18 cellular contexts compared by ENCODE assay signal in genomic region chr2:118568682-118569081, GRCh38.
DNase-seq lines count a peak whose midpoint lies in the region; ATAC-seq and TF ChIP-seq lines count a peak whose summit lies in the region.
"Had no signal": no experiment of that assay in that cellular context is flagged by ENCODE, and none has a peak within 500 bp of the region (broad histone marks: within the 10 kb centered on the region; RNA-seq: fewer than 3 reads in every experiment).

No MANE protein-coding gene starts in this region.

- intact Hi-C loops in prostate gland (cut with DNase I): no loop called here

- H3K4me3 Mint-ChIP-seq in GM23338 (no peak overlapping the region), mesothelial cell of epicardium (no peak overlapping the region), neural progenitor cell (no peak overlapping the region), type B pancreatic cell (no peak overlapping the region)
- H3K4me3 Mint-ChIP-seq in activated T-helper 17 cell treated with anti-CD3 and anti-CD28 coated beads, Interleukin-2, amount 50 U/mL, for 72 hours: no peak overlapping the region
- H3K4me3 Mint-ChIP-seq: B cell; CD4-positive, CD25-positive, alpha-beta regulatory T cell; CD8-positive, alpha-beta T cell; HFFc6 had no signal

- H3K4me2 ChIP-seq in GM23338: no peak overlapping the region
- no peak overlapping the region for H3K4me2 ChIP-seq in neural progenitor cell
- H3K4me2 ChIP-seq: BLaER1 had no signal

- 17% methylated on average over 5 of the region's 5 CpGs for WGBS in prostate gland

- H3K79me2 ChIP-seq in GM23338 (replicated peaks; ENCODE audit: insufficient read depth) (no peaks in the 10 kb centered on the region), neural progenitor cell (ENCODE audit: low read depth) (no peaks in the 10 kb centered on the region)

- H3K27ac Mint-ChIP-seq in GM23338: peak overlapping the region; percentile 36; the same call in 1 of the 2 replicates
- H3K27ac Mint-ChIP-seq in mesothelial cell of epicardium: peak overlapping the region; percentile 24
- peak overlapping the region; percentile 42 for H3K27ac Mint-ChIP-seq in neural progenitor cell
- no peak overlapping the region for H3K27ac Mint-ChIP-seq in type B pancreatic cell
- no peak overlapping the region for H3K27ac Mint-ChIP-seq in activated T-helper 17 cell treated with anti-CD3 and anti-CD28 coated beads, Interleukin-2, amount 50 U/mL, for 72 hours
- H3K27ac Mint-ChIP-seq: B cell; CD4-positive, CD25-positive, alpha-beta regulatory T cell; CD8-positive, alpha-beta T cell; HFFc6 had no signal

- H3K4me3 ChIP-seq in GM23338: no peak overlapping the region
- no peak overlapping the region for H3K4me3 ChIP-seq in neural progenitor cell
- no peak overlapping the region for H3K4me3 ChIP-seq in prostate gland
- H3K4me3 ChIP-seq: BLaER1, HAP-1 had no signal

- TF ChIP-seq CTCF in GM23338 (conservative IDR thresholded peaks at IDR 0.05; ENCODE audit: low read depth in 2 of 2) (no peak), mesothelial cell of epicardium (IDR thresholded peaks at IDR 0.05; ENCODE audit: unreplicated experiment) (no peak), neural progenitor cell (IDR thresholded peaks at IDR 0.05) (no peak), type B pancreatic cell (conservative IDR thresholded peaks at IDR 0.05) (no peak), prostate gland (IDR thresholded peaks at IDR 0.05) (no peak)

- H3K9ac ChIP-seq in neural progenitor cell: no peak overlapping the region
- H3K9ac ChIP-seq: BLaER1 had no signal

- H3K27ac ChIP-seq in GM23338 (ENCODE audit: low read depth) (no peak overlapping the region), neural progenitor cell (no peak overlapping the region), prostate gland (no peak overlapping the region)
- H3K27ac ChIP-seq: 22Rv1, BLaER1, C4-2B had no signal

- H3K9me3 ChIP-seq in neural progenitor cell (ENCODE audit: low read depth) (no peaks in the 10 kb centered on the region), prostate gland (no peaks in the 10 kb centered on the region)
- H3K9me3 ChIP-seq: BLaER1, Caco-2, HAP-1 had no signal

- H3F3A ChIP-seq in GM23338 (replicated peaks; ENCODE audit: low read depth) (no peaks in the 10 kb centered on the region), neural progenitor cell (ENCODE audit: low read depth) (no peaks in the 10 kb centered on the region)

- no peaks in the 10 kb centered on the region for H3K36me3 Mint-ChIP-seq in GM23338 (ENCODE audit: low read depth)
- H3K36me3 Mint-ChIP-seq in mesothelial cell of epicardium: no peaks in the 10 kb centered on the region
- H3K36me3 Mint-ChIP-seq in neural progenitor cell: no peaks in the 10 kb centered on the region
- H3K36me3 Mint-ChIP-seq in type B pancreatic cell: no peaks in the 10 kb centered on the region
- no peaks in the 10 kb centered on the region for H3K36me3 Mint-ChIP-seq in activated T-helper 17 cell treated with anti-CD3 and anti-CD28 coated beads, Interleukin-2, amount 50 U/mL, for 72 hours (ENCODE audit: low read depth)
- H3K36me3 Mint-ChIP-seq: CD4-positive, CD25-positive, alpha-beta regulatory T cell; CD8-positive, alpha-beta T cell had no signal

- TF ChIP-seq POLR2A in prostate gland (IDR thresholded peaks at IDR 0.05): no peak

- H3K4me1 Mint-ChIP-seq in GM23338 (peaks cover 7% of the 10 kb centered on the region; the same call in 2 of the 3 replicates), mesothelial cell of epicardium (peaks cover 77% of the 10 kb centered on the region), neural progenitor cell (peaks cover 10% of the 10 kb centered on the region), type B pancreatic cell (ENCODE audit: unreplicated experiment) (no peaks in the 10 kb centered on the region)
- H3K4me1 Mint-ChIP-seq in activated T-helper 17 cell treated with anti-CD3 and anti-CD28 coated beads, Interleukin-2, amount 50 U/mL, for 72 hours: no peaks in the 10 kb centered on the region
- H3K4me1 Mint-ChIP-seq: B cell; CD4-positive, CD25-positive, alpha-beta regulatory T cell had no signal

- H3K9me2 ChIP-seq in GM23338 (ENCODE audit: insufficient read depth): no peaks in the 10 kb centered on the region

- H3K4me1 ChIP-seq in GM23338 (ENCODE audit: insufficient read depth) (no peaks in the 10 kb centered on the region; the same call in 1 of the 2 replicates), neural progenitor cell (peaks cover 12% of the 10 kb centered on the region), prostate gland (replicated peaks) (no peaks in the 10 kb centered on the region)
- H3K4me1 ChIP-seq: HAP-1 had no signal

- no peak for DNase-seq in GM23338 (ENCODE audit: low spot score)
- DNase-seq in mesothelial cell of epicardium (ENCODE audit: low spot score in 2 of 2, unreplicated experiment in 2 of 2): no peak
- DNase-seq in neural progenitor cell (ENCODE audit: low spot score): no peak
- no peak for DNase-seq in type B pancreatic cell (ENCODE audit: extremely low spot score, unreplicated experiment)
- DNase-seq in prostate gland (ENCODE audit: low spot score): no peak
- DNase-seq: Caco-2; CD4-positive, CD25-positive, alpha-beta regulatory T cell; CD8-positive, alpha-beta T cell; DMS153; DND-41; GOT3; HFFc6 had no signal

- H2AFZ ChIP-seq in GM23338: no peak overlapping the region
- H2AFZ ChIP-seq in neural progenitor cell (replicated peaks): no peak overlapping the region

- H3K9me3 Mint-ChIP-seq in GM23338 (no peaks in the 10 kb centered on the region), mesothelial cell of epicardium (no peaks in the 10 kb centered on the region), neural progenitor cell (no peaks in the 10 kb centered on the region), type B pancreatic cell (no peaks in the 10 kb centered on the region)
- no peaks in the 10 kb centered on the region for H3K9me3 Mint-ChIP-seq in activated T-helper 17 cell treated with anti-CD3 and anti-CD28 coated beads, Interleukin-2, amount 50 U/mL, for 72 hours
- H3K9me3 Mint-ChIP-seq: CD4-positive, CD25-positive, alpha-beta regulatory T cell; CD8-positive, alpha-beta T cell; HFFc6 had no signal

- H3K27me3 Mint-ChIP-seq in GM23338 (ENCODE audit: insufficient read depth, low read depth, poor library complexity): peaks cover 2% of the 10 kb centered on the region
- peaks cover 7% of the 10 kb centered on the region for H3K27me3 Mint-ChIP-seq in mesothelial cell of epicardium (ENCODE audit: low read depth)
- peaks cover 2% of the 10 kb centered on the region for H3K27me3 Mint-ChIP-seq in neural progenitor cell (ENCODE audit: insufficient read depth, low read depth)
- peaks cover 76% of the 10 kb centered on the region for H3K27me3 Mint-ChIP-seq in type B pancreatic cell
- H3K27me3 Mint-ChIP-seq in activated T-helper 17 cell treated with anti-CD3 and anti-CD28 coated beads, Interleukin-2, amount 50 U/mL, for 72 hours: peaks cover 8% of the 10 kb centered on the region

- H3K27me3 ChIP-seq in GM23338 (ENCODE audit: insufficient read depth) (no peaks in the 10 kb centered on the region), neural progenitor cell (no peaks in the 10 kb centered on the region), prostate gland (replicated peaks; ENCODE audit: insufficient read depth) (no peaks in the 10 kb centered on the region)
- H3K27me3 ChIP-seq: BLaER1 had no signal

- H4K20me1 ChIP-seq in GM23338 (replicated peaks; ENCODE audit: insufficient read depth) (no peaks in the 10 kb centered on the region), neural progenitor cell (ENCODE audit: low read depth) (no peaks in the 10 kb centered on the region)
- H4K20me1 ChIP-seq: BLaER1 had no signal

- H3K36me3 ChIP-seq in GM23338 (ENCODE audit: insufficient read depth) (no peaks in the 10 kb centered on the region), neural progenitor cell (no peaks in the 10 kb centered on the region), prostate gland (no peaks in the 10 kb centered on the region)
- H3K36me3 ChIP-seq: BLaER1, HAP-1 had no signal

- no peak for ATAC-seq in GM23338
- no peak for ATAC-seq in activated T-helper 17 cell treated with anti-CD3 and anti-CD28 coated beads, Interleukin-2, amount 50 U/mL, for 72 hours (replicated peaks)
- ATAC-seq: CD8-positive, alpha-beta T cell had no signal

TF ChIP-seq in GM23338, 12 proteins besides CTCF, POLR2A, EP300 and RAD21 (continues in another document):
- TF ChIP-seq CREB1 (CRISPR knock-in tag; IDR thresholded peaks at IDR 0.05; ENCODE audit: low read depth) (no peak), EZH2 (IDR thresholded peaks at IDR 0.05; ENCODE audit: low read depth, unreplicated experiment) (no peak), NANOG (IDR thresholded peaks at IDR 0.05; ENCODE audit: borderline replicate concordance) (no peak)

Comparison
In these comparisons a context has a peak if more than half of its experiments do, and no peak if none do; other contexts are left out.
1. H3K27ac Mint-ChIP-seq: peak in GM23338 (single experiment), mesothelial cell of epicardium (single experiment) and neural progenitor cell (single experiment); none in type B pancreatic cell (single experiment) and activated T-helper 17 cell treated with anti-CD3 and anti-CD28 coated beads, Interleukin-2, amount 50 U/mL, for 72 hours (single experiment).